ENCODE assay signal across 8 cellular contexts in the genomic region with DNA sequence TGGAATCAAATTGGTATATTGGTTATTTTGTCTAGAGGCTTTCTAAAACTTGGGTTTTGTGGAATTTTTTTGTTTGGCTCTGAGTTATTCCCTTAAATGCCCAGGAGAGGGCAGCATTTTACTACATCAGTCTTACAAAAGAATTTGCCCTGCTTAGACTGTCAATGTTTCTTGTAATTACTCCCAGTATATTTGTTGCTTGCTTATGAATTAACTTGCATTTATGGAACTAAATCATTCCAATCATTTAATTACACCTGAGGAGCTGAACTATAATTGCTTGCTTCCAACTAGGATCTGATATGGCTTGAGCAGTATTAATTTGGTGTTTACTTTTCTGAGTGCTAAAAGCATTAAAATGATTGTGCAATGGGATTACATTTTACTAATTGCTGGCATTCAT. TPM values are rescaled to one million over a fixed set of nuclear protein-coding genes. Genes with fewer than 3 reads are reported as not detected.
DNase-seq lines count a peak whose midpoint lies in the region; ATAC-seq and TF ChIP-seq lines count a peak whose summit lies in the region.

No MANE protein-coding gene starts in this region.

- H3K4me1 ChIP-seq in mucosa of descending colon (ENCODE audit: low read depth), result no peaks in the 10 kb centered on the region

- no peak overlapping the region for H3K27ac Mint-ChIP-seq in activated CD4-positive, alpha-beta T cell treated with anti-CD3 and anti-CD28 coated beads, Interleukin-2, amount 10 ng/mL, durations not matched to agents 7 days and 5 days
- no peak overlapping the region for H3K27ac Mint-ChIP-seq in activated naive CD8-positive, alpha-beta T cell treated with anti-CD3 and anti-CD28 coated beads, Interleukin-2, amount 50 U/mL, for 24 hours

- H3K9me3 ChIP-seq in mucosa of descending colon, result no peaks in the 10 kb centered on the region

- intact Hi-C loops in mucosa of descending colon (cut with DNase I, micrococcal nuclease), result loop anchor here in 1 of 2 donors (10.0 kb wide), 3 partner anchors 318 to 628 kb away; a partner anchor contains a TSS

- POLR2A ChIA-PET in activated CD4-positive, alpha-beta T cell treated with anti-CD3 and anti-CD28 coated beads, Interleukin-2, amount 10 ng/mL, durations not matched to agents 7 days and 5 days (lab: Charles Lee), result no interaction called here

- H3K27ac ChIP-seq in coronary artery, result no peak overlapping the region

- DNase-seq in DMS53 treated with DMSO at 0.1 percent for 48 hours (lab: John Stamatoyannopoulos, UW; ENCODE audit: unreplicated experiment), result peak; percentile 56
- peak; percentile 79 for DNase-seq in NCI-H774 (lab: John Stamatoyannopoulos, UW)
- DNase-seq in coronary artery (ENCODE audit: low spot score), result no peak
- no peak for DNase-seq in mucosa of descending colon
- no peak for DNase-seq in activated CD4-positive, alpha-beta T cell treated with anti-CD3 and anti-CD28 coated beads, Interleukin-2, amount 10 ng/mL, durations not matched to agents 7 days and 5 days
- no peak for DNase-seq in activated naive CD8-positive, alpha-beta T cell treated with anti-CD3 and anti-CD28 coated beads, Interleukin-2, amount 50 U/mL, for 24 hours

- TF ChIP-seq CTCF in coronary artery (IDR thresholded peaks at IDR 0.05) (peak; percentile 45), mucosa of descending colon (IDR thresholded peaks at IDR 0.05) (peak; percentile 37)

- no peak overlapping the region for H3K4me3 ChIP-seq in coronary artery
- H3K4me3 ChIP-seq in mucosa of descending colon, result no peak overlapping the region

- ATAC-seq in HG03432 (IDR thresholded peaks at IDR 0.05; ENCODE audit: unreplicated experiment) (peak; percentile 59), mucosa of descending colon (peak; percentile 71), HG03108 (IDR thresholded peaks at IDR 0.05; ENCODE audit: unreplicated experiment) (no peak)
- no peak for ATAC-seq in activated naive CD8-positive, alpha-beta T cell treated with anti-CD3 and anti-CD28 coated beads, Interleukin-2, amount 50 U/mL, for 24 hours

- no peaks in the 10 kb centered on the region for H3K36me3 ChIP-seq in mucosa of descending colon (ENCODE audit: low read depth)

- H3K36me3 Mint-ChIP-seq in activated CD4-positive, alpha-beta T cell treated with anti-CD3 and anti-CD28 coated beads, Interleukin-2, amount 10 ng/mL, durations not matched to agents 7 days and 5 days (ENCODE audit: low read depth), result no peaks in the 10 kb centered on the region
- no peaks in the 10 kb centered on the region for H3K36me3 Mint-ChIP-seq in activated naive CD8-positive, alpha-beta T cell treated with anti-CD3 and anti-CD28 coated beads, Interleukin-2, amount 50 U/mL, for 24 hours (ENCODE audit: low read depth)

- no peaks in the 10 kb centered on the region for H3K9me3 Mint-ChIP-seq in activated CD4-positive, alpha-beta T cell treated with anti-CD3 and anti-CD28 coated beads, Interleukin-2, amount 10 ng/mL, durations not matched to agents 7 days and 5 days
- no peaks in the 10 kb centered on the region for H3K9me3 Mint-ChIP-seq in activated naive CD8-positive, alpha-beta T cell treated with anti-CD3 and anti-CD28 coated beads, Interleukin-2, amount 50 U/mL, for 24 hours

- CTCF ChIA-PET in activated CD4-positive, alpha-beta T cell treated with anti-CD3 and anti-CD28 coated beads, Interleukin-2, amount 10 ng/mL, durations not matched to agents 7 days and 5 days (lab: Charles Lee), result interaction anchor here (1.0 kb wide), 1 partner anchor 1476 kb away, joined by 3 read pairs; no protein-coding TSS in a partner anchor

- H3K27me3 Mint-ChIP-seq in activated CD4-positive, alpha-beta T cell treated with anti-CD3 and anti-CD28 coated beads, Interleukin-2, amount 10 ng/mL, durations not matched to agents 7 days and 5 days, result no peaks in the 10 kb centered on the region
- no peaks in the 10 kb centered on the region for H3K27me3 Mint-ChIP-seq in activated naive CD8-positive, alpha-beta T cell treated with anti-CD3 and anti-CD28 coated beads, Interleukin-2, amount 50 U/mL, for 24 hours

- no peak overlapping the region for H3K4me3 Mint-ChIP-seq in activated CD4-positive, alpha-beta T cell treated with anti-CD3 and anti-CD28 coated beads, Interleukin-2, amount 10 ng/mL, durations not matched to agents 7 days and 5 days
- H3K4me3 Mint-ChIP-seq in activated naive CD8-positive, alpha-beta T cell treated with anti-CD3 and anti-CD28 coated beads, Interleukin-2, amount 50 U/mL, for 24 hours, result no peak overlapping the region

- H3K4me1 Mint-ChIP-seq in activated CD4-positive, alpha-beta T cell treated with anti-CD3 and anti-CD28 coated beads, Interleukin-2, amount 10 ng/mL, durations not matched to agents 7 days and 5 days, result no peaks in the 10 kb centered on the region
- no peaks in the 10 kb centered on the region for H3K4me1 Mint-ChIP-seq in activated naive CD8-positive, alpha-beta T cell treated with anti-CD3 and anti-CD28 coated beads, Interleukin-2, amount 50 U/mL, for 24 hours

RNA-seq across cellular contexts. Expression of a gene that starts 48.7 kb away (rescaled TPM):
- total RNA-seq in mucosa of descending colon, result 10 to 100 TPM in 2 of 3 donors, 1 to 10 TPM in 1; 5.5 to 12.0 (median 11.7) TPM
- total RNA-seq in activated CD4-positive, alpha-beta T cell treated with anti-CD3 and anti-CD28 coated beads, Interleukin-2, amount 10 ng/mL, durations not matched to agents 7 days and 5 days, result not detected

Comparison
In these comparisons a context has a peak if more than half of its experiments do, and no peak if none do; other contexts are left out.
1. DNase-seq: peak in DMS53 treated with DMSO at 0.1 percent for 48 hours (single experiment) and NCI-H774 (single experiment); none in coronary artery (single experiment), mucosa of descending colon (0 of 3), activated CD4-positive, alpha-beta T cell treated with anti-CD3 and anti-CD28 coated beads, Interleukin-2, amount 10 ng/mL, durations not matched to agents 7 days and 5 days (single experiment) and activated naive CD8-positive, alpha-beta T cell treated with anti-CD3 and anti-CD28 coated beads, Interleukin-2, amount 50 U/mL, for 24 hours (single experiment).
2. ATAC-seq: peak in HG03432 (single experiment) and mucosa of descending colon (single experiment); none in HG03108 (single experiment) and activated naive CD8-positive, alpha-beta T cell treated with anti-CD3 and anti-CD28 coated beads, Interleukin-2, amount 50 U/mL, for 24 hours (single experiment).
3. RNA of a gene that starts 48.7 kb away (total RNA-seq): 5.5 to 12.0 TPM in mucosa of descending colon; not detected in activated CD4-positive, alpha-beta T cell treated with anti-CD3 and anti-CD28 coated beads, Interleukin-2, amount 10 ng/mL, durations not matched to agents 7 days and 5 days; every median in the first group is over 4 times any median in the second.